8 cellular contexts compared by ENCODE assay signal in the genomic region with DNA sequence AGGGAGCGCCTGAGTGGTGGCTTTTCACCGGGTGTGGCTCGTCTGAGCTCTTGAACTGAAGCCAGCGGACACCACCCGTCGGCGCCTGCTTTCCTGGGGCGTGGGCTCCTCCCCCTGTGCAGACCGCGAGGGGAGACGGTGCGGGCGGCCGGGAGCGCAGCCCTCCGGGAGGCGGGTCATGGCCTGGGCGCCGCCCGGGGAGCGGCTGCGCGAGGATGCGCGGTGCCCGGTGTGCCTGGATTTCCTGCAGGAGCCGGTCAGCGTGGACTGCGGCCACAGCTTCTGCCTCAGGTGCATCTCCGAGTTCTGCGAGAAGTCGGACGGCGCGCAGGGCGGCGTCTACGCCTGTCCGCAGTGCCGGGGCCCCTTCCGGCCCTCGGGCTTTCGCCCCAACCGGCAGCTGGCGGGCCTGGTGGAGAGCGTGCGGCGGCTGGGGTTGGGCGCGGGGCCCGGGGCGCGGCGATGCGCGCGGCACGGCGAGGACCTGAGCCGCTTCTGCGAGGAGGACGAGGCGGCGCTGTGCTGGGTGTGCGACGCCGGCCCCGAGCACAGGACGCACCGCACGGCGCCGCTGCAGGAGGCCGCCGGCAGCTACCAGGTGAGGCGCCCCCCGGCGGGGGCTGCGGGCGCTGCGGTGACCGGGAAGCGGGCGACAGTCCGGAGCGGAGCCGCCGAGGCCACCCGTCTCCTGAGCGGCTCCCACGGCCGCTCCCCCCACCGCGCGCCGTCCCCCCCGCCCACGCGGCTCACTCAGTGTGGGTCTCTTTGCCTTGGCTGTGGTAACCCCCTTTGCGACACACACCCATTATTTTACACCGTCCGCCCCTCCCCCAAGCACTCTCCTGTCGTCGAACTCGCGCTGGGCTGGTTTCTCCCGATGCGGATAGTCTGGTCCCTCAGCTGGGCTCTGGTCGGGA. TPM values are rescaled to one million over a fixed set of nuclear protein-coding genes. Genes with fewer than 3 reads are reported as not detected.
DNase-seq lines count a peak whose midpoint lies in the region; ATAC-seq and TF ChIP-seq lines count a peak whose summit lies in the region.

A gene with protein sequence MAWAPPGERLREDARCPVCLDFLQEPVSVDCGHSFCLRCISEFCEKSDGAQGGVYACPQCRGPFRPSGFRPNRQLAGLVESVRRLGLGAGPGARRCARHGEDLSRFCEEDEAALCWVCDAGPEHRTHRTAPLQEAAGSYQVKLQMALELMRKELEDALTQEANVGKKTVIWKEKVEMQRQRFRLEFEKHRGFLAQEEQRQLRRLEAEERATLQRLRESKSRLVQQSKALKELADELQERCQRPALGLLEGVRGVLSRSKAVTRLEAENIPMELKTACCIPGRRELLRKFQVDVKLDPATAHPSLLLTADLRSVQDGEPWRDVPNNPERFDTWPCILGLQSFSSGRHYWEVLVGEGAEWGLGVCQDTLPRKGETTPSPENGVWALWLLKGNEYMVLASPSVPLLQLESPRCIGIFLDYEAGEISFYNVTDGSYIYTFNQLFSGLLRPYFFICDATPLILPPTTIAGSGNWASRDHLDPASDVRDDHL (plus strand): TSS at position 119 of the 917 bp plus-strand sequence. CDS start 60 bp downstream, at position 179.

- H3K4me1 ChIP-seq in adipocyte (ENCODE audit: control insufficient read depth, insufficient read depth, low read length) (no peaks in the 10 kb centered on the region), thymus (ENCODE audit: control insufficient read depth, insufficient read depth, low read length) (peaks cover 5% of the 10 kb centered on the region)

- H3K9me3 ChIP-seq in adipocyte (ENCODE audit: control insufficient read depth, low read length) = no peaks in the 10 kb centered on the region
- H3K9me3 ChIP-seq in thymus (ENCODE audit: control insufficient read depth) = no peaks in the 10 kb centered on the region

- H3K4me3 ChIP-seq in adipocyte (ENCODE audit: low read length) (peak within 1 kb of the TSS; percentile 71), thymus (ENCODE audit: low read length) (peak within 1 kb of the TSS; percentile 59)

- ATAC-seq in left lobe of liver = peak; percentile 19

- peak; percentile 20 for TF ChIP-seq CTCF in GM20000 (IDR thresholded peaks at IDR 0.05; ENCODE audit: extremely low read depth, missing control alignments)

- under 1% methylated on average over 109 of the region's 109 CpGs for WGBS in thymus

- no peaks in the 10 kb centered on the region for H3K27me3 ChIP-seq in adipocyte (replicated peaks; ENCODE audit: control insufficient read depth, insufficient read depth, low read length)
- H3K27me3 ChIP-seq in thymus (ENCODE audit: control insufficient read depth, insufficient read depth) = peaks cover 2% of the 10 kb centered on the region

- H3K9ac ChIP-seq in adipocyte (ENCODE audit: low read length) = no peak within 1 kb of the TSS

- DNase-seq in AG20443 (ENCODE audit: low spot score) (peak; percentile 8), GM20000 (ENCODE audit: low spot score) (peak; percentile 42), NCI-H226 (peak; percentile 97), adipocyte (ENCODE audit: low read depth) (no peak), left lobe of liver (ENCODE audit: low spot score) (no peak), NCI-H146 (lab: John Stamatoyannopoulos, UW) (no peak), dermis blood vessel endothelial cell (no peak)

- no peak within 1 kb of the TSS for H3K27ac ChIP-seq in thymus (ENCODE audit: low read depth)

- H3K36me3 ChIP-seq in adipocyte (ENCODE audit: control insufficient read depth, insufficient read depth, low read length, severe bottlenecking) = no peaks in the 10 kb centered on the region
- H3K36me3 ChIP-seq in thymus (ENCODE audit: control insufficient read depth, insufficient read depth) = no peaks in the 10 kb centered on the region

RNA-seq across cellular contexts. Expression of the gene that starts here (rescaled TPM):
- total RNA-seq in left lobe of liver (0.18 TPM), dermis blood vessel endothelial cell (0.17 and 0.37 TPM in 2 replicates)
- polyA plus RNA-seq in thymus = 0.14 TPM

Comparison
In these comparisons a context has a peak if more than half of its experiments do, and no peak if none do; other contexts are left out.
1. Peak in ATAC-seq in left lobe of liver; RNA of the gene not detected or under 1 TPM.
2. DNase-seq: peak in AG20443 (single experiment), GM20000 (single experiment) and NCI-H226 (single experiment); none in adipocyte (single experiment), left lobe of liver (single experiment), NCI-H146 (single experiment) and dermis blood vessel endothelial cell (single experiment).